ENCODE assay signal across 8 cellular contexts in genomic region chr17:80221401-80221800, GRCh38. TPM values are rescaled to one million over a fixed set of nuclear protein-coding genes. Genes with fewer than 3 reads are reported as not detected.
DNase-seq lines count a peak whose midpoint lies in the region; ATAC-seq, FAIRE-seq and TF ChIP-seq lines count a peak whose summit lies in the region.

No MANE protein-coding gene starts in this region.

- no peaks in the 10 kb centered on the region for H3K79me2 ChIP-seq in H1 (ENCODE audit: control insufficient read depth in 1 of 2, insufficient read depth in 2 of 2, low read length in 2 of 2)

- H3K4me3 ChIP-seq in H1 (ENCODE audit: extremely low read depth in 1 of 4, insufficient read depth in 2 of 4, low read depth in 3 of 4, low read length in 4 of 4), result peak overlapping the region in 2 of 4 experiments; percentile 64 to 97; a peak in 5 of 8 replicates

- no peak overlapping the region for H2BK15ac ChIP-seq in H1 (ENCODE audit: low read length)

- no peak for ATAC-seq in stimulated activated naive CD8-positive, alpha-beta T cell treated with anti-CD3 and anti-CD28 coated beads, Interleukin-15, Interleukin-2, amounts not matched to agents 100 U/mL and 50 U/mL, for 24 hours
- ATAC-seq in natural killer cell, result no peak

- peaks cover 2 to 15% of the 10 kb centered on the region in 2 experiments for H4K20me1 ChIP-seq in H1 (replicated peaks in 1 of 2; ENCODE audit: control insufficient read depth in 1 of 2, insufficient read depth in 2 of 2, low read length in 2 of 2)

- peak overlapping the region; percentile 72 for H3K27ac Mint-ChIP-seq in stimulated activated naive CD8-positive, alpha-beta T cell treated with anti-CD3 and anti-CD28 coated beads, Interleukin-15, Interleukin-2, amounts not matched to agents 100 ng/mL and 50 ng/mL, for 24 hours
- peak overlapping the region; percentile 56 to 63 for H3K27ac Mint-ChIP-seq in natural killer cell

- H3K27me3 ChIP-seq in H1 (replicated peaks in 1 of 4; ENCODE audit: control insufficient read depth in 3 of 4, extremely low read depth in 1 of 4, insufficient read depth in 3 of 4, low read length in 3 of 4), result no peaks in the 10 kb centered on the region; a peak in 1 of 7 replicates

- no peak overlapping the region for H3K18ac ChIP-seq in H1 (ENCODE audit: extremely low read depth, low read length)

- H2BK5ac ChIP-seq in H1 (ENCODE audit: low read depth, low read length), result no peak overlapping the region

- H3K9me3 Mint-ChIP-seq in stimulated activated naive CD8-positive, alpha-beta T cell treated with anti-CD3 and anti-CD28 coated beads, Interleukin-15, Interleukin-2, amounts not matched to agents 100 ng/mL and 50 ng/mL, for 24 hours, result no peaks in the 10 kb centered on the region
- H3K9me3 Mint-ChIP-seq in natural killer cell, result peaks cover 0 to 3% of the 10 kb centered on the region in 2 donors

- no peak for DNase-seq in stimulated activated naive CD8-positive, alpha-beta T cell treated with anti-CD3 and anti-CD28 coated beads, Interleukin-15, Interleukin-2, amounts not matched to agents 100 U/mL and 50 U/mL, for 24 hours
- DNase-seq in H1 (ENCODE audit: low read depth in 1 of 2, low spot score in 2 of 2) (no peak), natural killer cell (no peak), cerebellar cortex (ENCODE audit: low spot score) (no peak), dermis blood vessel endothelial cell (no peak), dedifferentiated amniotic fluid mesenchymal stem cell (ENCODE audit: extremely low spot score) (no peak), NCI-H2029 (lab: John Stamatoyannopoulos, UW) (no peak)

- WGBS in H1 (ENCODE audit: extremely low coverage in 1 of 2, insufficient coverage in 1 of 2, insufficient read length in 1 of 2, insufficient replicate concordance in 2 of 2, low coverage in 1 of 2, low lambda C conversion rate in 2 of 2, missing lambda C conversion rate in 1 of 2), 2 experiments, result 90% methylated on average over 19 of the region's 20 CpGs; no CpG with 5 or more reads in 1 of the 2 experiments

- no peak for TF ChIP-seq EP300 in H1 (IDR thresholded peaks at IDR 0.05; ENCODE audit: borderline replicate concordance in 1 of 2, low read depth in 2 of 2, low read length in 2 of 2)

- no peak for FAIRE-seq in H1 (lab: Jason Lieb, UNC)

- no peak overlapping the region for H3K27ac ChIP-seq in H1 (ENCODE audit: low read depth, low read length)

- no peak overlapping the region for H3K9ac ChIP-seq in H1 (replicated peaks in 1 of 4; ENCODE audit: extremely low read depth in 1 of 4, low read depth in 3 of 4, low read length in 3 of 4)

- H4K91ac ChIP-seq in H1 (replicated peaks; ENCODE audit: insufficient read length, low read length), result no peak overlapping the region

- H4K5ac ChIP-seq in H1 (ENCODE audit: insufficient read length, low read depth, low read length), result no peak overlapping the region

- TF ChIP-seq POLR2A in H1 (IDR thresholded peaks at IDR 0.05; ENCODE audit: control extremely low read depth in 1 of 2, low read depth in 2 of 2, low read length in 2 of 2), result no peak

- no peak overlapping the region for H4K8ac ChIP-seq in H1 (ENCODE audit: extremely low read depth, insufficient read depth, low read length)

- TF ChIP-seq CTCF in H1 (IDR thresholded peaks at IDR 0.05; ENCODE audit: control extremely low read depth in 1 of 3, insufficient read depth in 1 of 3, low read depth in 1 of 3, low read length in 3 of 3), result no peak
- no peak for TF ChIP-seq CTCF in natural killer cell (IDR thresholded peaks at IDR 0.05)

- H3K4me1 Mint-ChIP-seq in stimulated activated naive CD8-positive, alpha-beta T cell treated with anti-CD3 and anti-CD28 coated beads, Interleukin-15, Interleukin-2, amounts not matched to agents 100 ng/mL and 50 ng/mL, for 24 hours (ENCODE audit: low read depth), result peaks cover 34% of the 10 kb centered on the region
- H3K4me1 Mint-ChIP-seq in natural killer cell, result peaks cover 25 to 47% of the 10 kb centered on the region in 2 donors

- no peak overlapping the region for H2AFZ ChIP-seq in H1 (ENCODE audit: low read length)

- H3K56ac ChIP-seq in H1 (replicated peaks; ENCODE audit: insufficient read length, low read depth, low read length), result no peak overlapping the region

- H2BK12ac ChIP-seq in H1 (ENCODE audit: low read depth, low read length), result no peak overlapping the region

- peak overlapping the region; percentile 70 to 100 for H3K4me2 ChIP-seq in H1 (ENCODE audit: insufficient read depth in 1 of 2, low read depth in 2 of 2, low read length in 2 of 2)

- no peak overlapping the region for H2BK20ac ChIP-seq in H1 (ENCODE audit: low read length)

- peaks cover 8% of the 10 kb centered on the region for H3K79me1 ChIP-seq in H1 (ENCODE audit: low read depth, low read length)

- H3K23ac ChIP-seq in H1 (ENCODE audit: insufficient read length), result no peak overlapping the region

- H3K4me3 Mint-ChIP-seq in stimulated activated naive CD8-positive, alpha-beta T cell treated with anti-CD3 and anti-CD28 coated beads, Interleukin-15, Interleukin-2, amounts not matched to agents 100 ng/mL and 50 ng/mL, for 24 hours, result peak overlapping the region; percentile 75
- peak overlapping the region; percentile 85 for H3K4me3 Mint-ChIP-seq in natural killer cell

- H3K23me2 ChIP-seq in H1 (ENCODE audit: low read depth, low read length), result peaks cover 10% of the 10 kb centered on the region; the same call in 1 of the 2 replicates

- H3K9me3 ChIP-seq in H1 (ENCODE audit: insufficient read depth in 2 of 2, low read depth in 1 of 2, low read length in 1 of 2), result no peaks in the 10 kb centered on the region

- H3K36me3 Mint-ChIP-seq in stimulated activated naive CD8-positive, alpha-beta T cell treated with anti-CD3 and anti-CD28 coated beads, Interleukin-15, Interleukin-2, amounts not matched to agents 100 ng/mL and 50 ng/mL, for 24 hours (ENCODE audit: low read depth), result peaks cover 12% of the 10 kb centered on the region
- H3K36me3 Mint-ChIP-seq in natural killer cell, result no peaks in the 10 kb centered on the region

- CTCF ChIA-PET in H1 (lab: Charles Lee; ENCODE audit: partially characterized antibody), result no interaction called here

- no peak overlapping the region for H2AK5ac ChIP-seq in H1 (ENCODE audit: low read depth, low read length)

- H3K4me1 ChIP-seq in H1 (replicated peaks in 1 of 4; ENCODE audit: control insufficient read depth in 3 of 4, insufficient read depth in 4 of 4, low read length in 3 of 4), result peaks cover 0 to 21% (median 11%) of the 10 kb centered on the region in 4 experiments; a peak in 6 of 7 replicates

- peaks cover 0 to 2% (median 0%) of the 10 kb centered on the region in 4 experiments; a peak in 2 of 8 replicates for H3K36me3 ChIP-seq in H1 (ENCODE audit: control insufficient read depth in 2 of 4, insufficient read depth in 4 of 4, low read length in 3 of 4)

- POLR2A ChIA-PET in H1 (lab: Charles Lee; ENCODE audit: partially characterized antibody), result interaction anchor here (0.9 kb wide), 1 partner anchor 75 kb away, joined by 3 read pairs; no protein-coding TSS in a partner anchor

- no peaks in the 10 kb centered on the region for H3K27me3 Mint-ChIP-seq in stimulated activated naive CD8-positive, alpha-beta T cell treated with anti-CD3 and anti-CD28 coated beads, Interleukin-15, Interleukin-2, amounts not matched to agents 100 ng/mL and 50 ng/mL, for 24 hours
- H3K27me3 Mint-ChIP-seq in natural killer cell (ENCODE audit: low read depth in 2 of 2), result no peaks in the 10 kb centered on the region

- no peak overlapping the region for H2BK120ac ChIP-seq in H1 (replicated peaks; ENCODE audit: low read depth, low read length)

- no peak overlapping the region for H3K14ac ChIP-seq in H1 (ENCODE audit: insufficient read length)

- no peak for TF ChIP-seq RAD21 in H1 (IDR thresholded peaks at IDR 0.05 in 1 of 2, conservative IDR thresholded peaks at IDR 0.05 in 1 of 2; ENCODE audit: low read depth in 2 of 2, low read length in 2 of 2)

- no peak overlapping the region for H3K4ac ChIP-seq in H1 (replicated peaks; ENCODE audit: insufficient read length, low read depth, low read length)

- intact Hi-C loops in natural killer cell (cut with micrococcal nuclease), result no loop called here

RNA-seq across cellular contexts. Expression of gene SLC26A11, which starts 1.2 kb away (rescaled TPM):
- 15.5 and 18.2 TPM in 2 replicates for total RNA-seq in H1 (2021; fragmentation: NEBNext Ultra II Directional; extraction: Animal tissue kit (Norgen Biotek cat#: 25700))
- polyA plus RNA-seq in H1 (2011; rRNA removed), result 25.9 and 36.4 TPM in 2 replicates
- polyA plus RNA-seq in H1 (2011; cell fraction: cytosol; rRNA removed), result 17.5 TPM
- polyA plus RNA-seq in H1 (2011; cell fraction: nucleus; rRNA removed), result 102 TPM
- 15.1 to 18.1 TPM (median 17.1 TPM) in 4 replicates for polyA plus RNA-seq in H1 (2012, experiment 1 of 2)
- 14.0 TPM for polyA plus RNA-seq in H1 (2012, experiment 2 of 2)
- polyA plus RNA-seq in H1 (2013, experiment 1 of 2), result 17.1 TPM
- polyA plus RNA-seq in H1 (2013, experiment 2 of 2), result 15.3 TPM
- polyA minus RNA-seq in H1 (2011; rRNA and poly(A)+ RNA removed), result 11.4 and 14.1 TPM in 2 replicates
- 6.9 TPM for polyA minus RNA-seq in H1 (2011; cell fraction: cytosol; rRNA and poly(A)+ RNA removed)
- 34.6 TPM for polyA minus RNA-seq in H1 (2011; cell fraction: nucleus; rRNA and poly(A)+ RNA removed)
- total RNA-seq in natural killer cell, result 10 to 100 TPM; 33.9 to 37.6 (median 35.8) TPM
- total RNA-seq in dermis blood vessel endothelial cell, result 13.3 and 14.8 TPM in 2 replicates

RNA-seq across cellular contexts. Expression of gene SGSH, which starts 1.3 kb away (rescaled TPM):
- total RNA-seq in H1 (2021; fragmentation: NEBNext Ultra II Directional; extraction: Animal tissue kit (Norgen Biotek cat#: 25700)), result 15.6 and 19.6 TPM in 2 replicates
- polyA plus RNA-seq in H1 (2011; rRNA removed), result 18.0 and 39.2 TPM in 2 replicates
- 15.0 TPM for polyA plus RNA-seq in H1 (2011; cell fraction: cytosol; rRNA removed)
- polyA plus RNA-seq in H1 (2011; cell fraction: nucleus; rRNA removed), result 67.1 TPM
- polyA plus RNA-seq in H1 (2012, experiment 1 of 2), result 12.4 to 20.3 TPM (median 15.5 TPM) in 4 replicates
- 9.4 TPM for polyA plus RNA-seq in H1 (2012, experiment 2 of 2)
- 15.4 TPM for polyA plus RNA-seq in H1 (2013, experiment 1 of 2)
- polyA plus RNA-seq in H1 (2013, experiment 2 of 2), result 14.5 TPM
- 7.3 and 12.8 TPM in 2 replicates for polyA minus RNA-seq in H1 (2011; rRNA and poly(A)+ RNA removed)
- 10.8 TPM for polyA minus RNA-seq in H1 (2011; cell fraction: cytosol; rRNA and poly(A)+ RNA removed)
- polyA minus RNA-seq in H1 (2011; cell fraction: nucleus; rRNA and poly(A)+ RNA removed), result 22.3 TPM
- total RNA-seq in natural killer cell, result 10 to 100 TPM; 73.4 to 96.5 (median 74.1) TPM
- 14.3 and 20.3 TPM in 2 replicates for total RNA-seq in dermis blood vessel endothelial cell

RNA-seq across cellular contexts. Expression of gene RNF213, which starts 39.3 kb away (rescaled TPM):
- total RNA-seq in H1 (2021; fragmentation: NEBNext Ultra II Directional; extraction: Animal tissue kit (Norgen Biotek cat#: 25700)), result 62.1 and 62.8 TPM in 2 replicates
- polyA plus RNA-seq in H1 (2011; rRNA removed), result 30.4 and 33.8 TPM in 2 replicates
- polyA plus RNA-seq in H1 (2011; cell fraction: cytosol; rRNA removed), result 29.3 TPM
- 278 TPM for polyA plus RNA-seq in H1 (2011; cell fraction: nucleus; rRNA removed)
- 41.4 to 55.4 TPM (median 46.9 TPM) in 4 replicates for polyA plus RNA-seq in H1 (2012, experiment 1 of 2)
- polyA plus RNA-seq in H1 (2012, experiment 2 of 2), result 4.1 TPM
- 26.5 TPM for polyA plus RNA-seq in H1 (2013, experiment 1 of 2)
- polyA plus RNA-seq in H1 (2013, experiment 2 of 2), result 21.3 TPM
- 118 and 169 TPM in 2 replicates for polyA minus RNA-seq in H1 (2011; rRNA and poly(A)+ RNA removed)
- 76.0 TPM for polyA minus RNA-seq in H1 (2011; cell fraction: cytosol; rRNA and poly(A)+ RNA removed)
- polyA minus RNA-seq in H1 (2011; cell fraction: nucleus; rRNA and poly(A)+ RNA removed), result 166 TPM
- total RNA-seq in natural killer cell (1,000 to 10,000 TPM in 2 of 3 donors, 100 to 1,000 TPM in 1; 929 to 1,120 (median 1,060) TPM), dermis blood vessel endothelial cell (111 and 162 TPM in 2 replicates)

RNA-seq across cellular contexts. Expression of gene CARD14, which starts 51.6 kb away (rescaled TPM):
- total RNA-seq in H1 (2021; fragmentation: NEBNext Ultra II Directional; extraction: Animal tissue kit (Norgen Biotek cat#: 25700)), result not detected in 2 replicates
- 0.08 and 0.16 TPM in 2 replicates for polyA plus RNA-seq in H1 (2011; rRNA removed)
- polyA plus RNA-seq in H1 (2011; cell fraction: cytosol; rRNA removed), result 0.22 TPM
- polyA plus RNA-seq in H1 (2011; cell fraction: nucleus; rRNA removed), result 0.50 TPM
- polyA plus RNA-seq in H1 (2012, experiment 1 of 2), result 0.28 to 0.57 TPM (median 0.48 TPM) in 4 replicates
- polyA plus RNA-seq in H1 (2012, experiment 2 of 2), result 0.24 TPM
- polyA plus RNA-seq in H1 (2013, experiment 1 of 2), result 0.02 TPM
- 0.06 TPM for polyA plus RNA-seq in H1 (2013, experiment 2 of 2)
- 0.20 and 1.1 TPM in 2 replicates for polyA minus RNA-seq in H1 (2011; rRNA and poly(A)+ RNA removed)
- polyA minus RNA-seq in H1 (2011; cell fraction: cytosol; rRNA and poly(A)+ RNA removed), result 1.8 TPM
- polyA minus RNA-seq in H1 (2011; cell fraction: nucleus; rRNA and poly(A)+ RNA removed), result 0.50 TPM
- total RNA-seq in natural killer cell, result under 1 TPM in 2 of 3 donors, not detected in 1; 0.12 to 0.38 TPM
- total RNA-seq in dermis blood vessel endothelial cell, result 0.34 and 1.1 TPM in 2 replicates
